In genomic region chr17:78341559-78342437, GRCh38 we compare ENCODE assay signal across 8 cellular contexts. TPM values are rescaled to one million over a fixed set of nuclear protein-coding genes. Genes with fewer than 3 reads are reported as not detected.
A peak's percentile ranks its signal among the peaks of the same experiment; 100 is the strongest.
DNase-seq lines count a peak whose midpoint lies in the region; ATAC-seq and TF ChIP-seq lines count a peak whose summit lies in the region.

No MANE protein-coding gene starts in this region.

- no peaks in the 10 kb centered on the region for H3K9me3 ChIP-seq in left ventricle myocardium inferior (replicated peaks)

- no peak overlapping the region for H3K4me3 Mint-ChIP-seq in osteocyte (ENCODE audit: unreplicated experiment)

- H3K36me3 ChIP-seq in left ventricle myocardium inferior, result no peaks in the 10 kb centered on the region

- no peak for ATAC-seq in GM18870 (IDR thresholded peaks at IDR 0.05; ENCODE audit: unreplicated experiment)

- peaks cover 51% of the 10 kb centered on the region for H3K4me1 ChIP-seq in left ventricle myocardium inferior

- H3K27me3 Mint-ChIP-seq in osteocyte (ENCODE audit: unreplicated experiment), result no peaks in the 10 kb centered on the region

- H3K36me3 Mint-ChIP-seq in osteocyte (ENCODE audit: unreplicated experiment), result no peaks in the 10 kb centered on the region

- H3K4me1 Mint-ChIP-seq in osteocyte (ENCODE audit: unreplicated experiment), result peaks cover 32% of the 10 kb centered on the region

- H3K27ac ChIP-seq in left ventricle myocardium inferior (replicated peaks), result peak overlapping the region; percentile 98

- intact Hi-C loops in left ventricle myocardium inferior (cut with micrococcal nuclease), result no loop called here

- H3K9me3 Mint-ChIP-seq in osteocyte (ENCODE audit: unreplicated experiment), result no peaks in the 10 kb centered on the region

- H3K27me3 ChIP-seq in left ventricle myocardium inferior (ENCODE audit: low read depth), result no peaks in the 10 kb centered on the region

- H3K4me3 ChIP-seq in left ventricle myocardium inferior, result peak overlapping the region; percentile 65

- peak in 11 of 14 donors; percentile 12 to 87 (median 51) for DNase-seq in C1 segment of cervical spinal cord (lab: John Stamatoyannopoulos, UW)
- peak; percentile 66 for DNase-seq in HT-29 (ENCODE audit: low spot score)
- peak in 47 of 56 donors; percentile 13 to 94 (median 58) for DNase-seq in amygdala (lab: John Stamatoyannopoulos, UW)
- DNase-seq in left ventricle myocardium inferior, result peak; percentile 85
- DNase-seq in osteocyte (ENCODE audit: extremely low spot score, unreplicated experiment), result peak; percentile 88
- no peak for DNase-seq in NCI-H510A treated with DMSO at 0.1 percent for 48 hours (lab: John Stamatoyannopoulos, UW)
- no peak for DNase-seq in OCI-M1 (lab: John Stamatoyannopoulos, UW)

- TF ChIP-seq CTCF in left ventricle myocardium inferior (IDR thresholded peaks at IDR 0.05; ENCODE audit: borderline replicate concordance) (peak; percentile 20), osteocyte (IDR thresholded peaks at IDR 0.05) (no peak)

- peak overlapping the region; percentile 96 for H3K27ac Mint-ChIP-seq in osteocyte (ENCODE audit: unreplicated experiment)

RNA-seq across cellular contexts. Expression of gene SOCS3, which starts 18.1 kb away (rescaled TPM):
- 0.18 and 0.79 TPM in 2 replicates for total RNA-seq in HT-29 (2014; rRNA removed; shearing (Covaris generic))
- total RNA-seq in left ventricle myocardium inferior (9.5 TPM), osteocyte (79.1 and 86.4 TPM in 2 replicates)

RNA-seq across cellular contexts. Expression of gene PGS1, which starts 36.7 kb away (rescaled TPM):
- total RNA-seq in HT-29 (2014; rRNA removed; shearing (Covaris generic)), result 23.0 and 30.7 TPM in 2 replicates
- 17.1 TPM for total RNA-seq in left ventricle myocardium inferior
- 52.7 and 53.0 TPM in 2 replicates for total RNA-seq in osteocyte

Comparison
In these comparisons a context has a peak if more than half of its experiments do, and no peak if none do; other contexts are left out.
1. DNase-seq: peak in C1 segment of cervical spinal cord (11 of 14), HT-29 (single experiment), amygdala (47 of 56), left ventricle myocardium inferior (single experiment) and osteocyte (single experiment); none in NCI-H510A treated with DMSO at 0.1 percent for 48 hours (single experiment) and OCI-M1 (single experiment).